In genomic region chr2:175318542-175318941, GRCh38 we compare ENCODE assay signal across 16 cellular contexts.
"Had no signal": no experiment of that assay in that cellular context is flagged by ENCODE, and none has a peak within 500 bp of the region (broad histone marks: within the 10 kb centered on the region; RNA-seq: fewer than 3 reads in every experiment).

No MANE protein-coding gene starts in this region.

- H3K27me3 ChIP-seq: ascending aorta, colonic mucosa, right lobe of liver, stomach had no signal

- H3K79me2 ChIP-seq: parathyroid adenoma had no signal

- DNase-seq: activated CD4-positive, alpha-beta T cell treated with anti-CD3 and anti-CD28 coated beads, Interleukin-2, amount 50 U/mL, for 4 hours; activated CD4-positive, CD25-positive, alpha-beta regulatory T cell treated with anti-CD3 and anti-CD28 coated beads, Interleukin-2, amount 50 U/mL, for 72 hours; activated gamma-delta T cell; colonic mucosa; erythroblast; foreskin melanocyte; hypothalamus; lower lobe of right lung; right lobe of liver; small intestine; stimulated activated CD4-positive, alpha-beta T cell treated with anti-CD3 and anti-CD28 coated beads, Interleukin-4, amount 100 ng/mL, for 1 hour; stomach had no signal

- H2AFZ ChIP-seq: parathyroid adenoma had no signal

- H3K4me1 ChIP-seq: ascending aorta, colonic mucosa, lower lobe of right lung, parathyroid adenoma, right lobe of liver, stomach had no signal

- H3K9ac ChIP-seq: parathyroid adenoma had no signal

- H3K9me3 ChIP-seq: ascending aorta, colonic mucosa, lower lobe of right lung, right lobe of liver, stomach had no signal

- FAIRE-seq: endometrium, keratinocyte, small intestine had no signal

- H3K4me3 ChIP-seq: ascending aorta, colonic mucosa, lower lobe of right lung, right lobe of liver, stomach had no signal

- ATAC-seq: lower lobe of right lung, right lobe of liver had no signal

- H3K36me3 ChIP-seq: ascending aorta, colonic mucosa, lower lobe of right lung, right lobe of liver, stomach had no signal

- H3K27ac ChIP-seq: ascending aorta, colonic mucosa, lower lobe of right lung, parathyroid adenoma, right lobe of liver, stomach had no signal
